30 cellular contexts compared by ENCODE assay signal in genomic region chr11:57883630-57884029, GRCh38.
"Had no signal": no experiment of that assay in that cellular context is flagged by ENCODE, and none has a peak within 500 bp of the region (broad histone marks: within the 10 kb centered on the region; RNA-seq: fewer than 3 reads in every experiment).

No MANE protein-coding gene starts in this region.

- DNase-seq: activated B cell treated with CpG ODN at 0.5 μM for 24 hours; activated CD4-positive, alpha-beta memory T cell treated with anti-CD3 and anti-CD28 coated beads for 36 hours; activated CD4-positive, alpha-beta T cell treated with anti-CD3 and anti-CD28 coated beads for 4 hours; activated CD4-positive, alpha-beta T cell treated with anti-CD3 and anti-CD28 coated beads, Interleukin-2, amount 10 ng/mL, durations not matched to agents 24 days and 14 days; activated CD4-positive, alpha-beta T cell treated with anti-CD3 and anti-CD28 coated beads, Interleukin-2, amount 50 U/mL, for 1 hour; activated CD4-positive, alpha-beta T cell treated with anti-CD3 and anti-CD28 coated beads, Interleukin-2, amount 50 U/mL, for 4 hours; activated CD4-positive, CD25-positive, alpha-beta regulatory T cell treated with anti-CD3 and anti-CD28 coated beads, Interleukin-2, amount 50 U/mL, for 72 hours; activated CD8-positive, alpha-beta memory T cell treated with anti-CD3 and anti-CD28 coated beads, Interleukin-2, amount 50 U/mL, for 4 hours; activated CD8-positive, alpha-beta T cell treated with anti-CD3 and anti-CD28 coated beads for 36 hours; activated effector memory CD4-positive, alpha-beta T cell treated with Interleukin-2 at 50 U/mL for 16 hours; activated gamma-delta T cell; activated naive CD4-positive, alpha-beta T cell treated with anti-CD3 and anti-CD28 coated beads, Interleukin-2, amount 10 ng/mL, durations not matched to agents 7 days and 5 days; activated naive CD4-positive, alpha-beta T cell treated with Interleukin-2 at 50 U/mL for 16 hours; activated naive CD8-positive, alpha-beta T cell treated with anti-CD3 and anti-CD28 coated beads, Interleukin-2, amount 10 ng/mL, durations not matched to agents 7 days and 5 days; activated naive CD8-positive, alpha-beta T cell treated with anti-CD3 and anti-CD28 coated beads, Interleukin-2, amount 50 U/mL, for 24 hours; activated T-cell treated with anti-CD3 and anti-CD28 coated beads for 4 hours; activated T-cell treated with anti-CD3 and anti-CD28 coated beads, Interleukin-2, amount 50 U/mL, for 24 hours; activated T-cell treated with anti-CD3 and anti-CD28 coated beads, Interleukin-2, amount 50 U/mL, for 48 hours; amygdala; anterior cingulate cortex; caudate nucleus; cerebellar nuclear complex; colonic mucosa; T-helper 2 cell; T-helper 9 cell had no signal

- ATAC-seq: activated CD8-positive, alpha-beta T cell treated with anti-CD3 and anti-CD28 coated beads for 36 hours; activated naive CD8-positive, alpha-beta T cell treated with anti-CD3 and anti-CD28 coated beads, Interleukin-2, amount 50 U/mL, for 24 hours had no signal

- FAIRE-seq: bronchial epithelial cell, TTC549 had no signal

- H3K4me3 ChIP-seq: ascending aorta, cardiac muscle cell, colonic mucosa had no signal

- H3K27ac ChIP-seq: ascending aorta, cardiac muscle cell, colonic mucosa, VCaP had no signal

- H3K9me3 ChIP-seq: ascending aorta, colonic mucosa had no signal

- H3K4me1 ChIP-seq: ascending aorta, colonic mucosa had no signal

- H3K36me3 ChIP-seq: ascending aorta, cardiac muscle cell, colonic mucosa had no signal

- H3K27me3 ChIP-seq: ascending aorta, cardiac muscle cell, colonic mucosa had no signal
